21 cellular contexts compared by ENCODE assay signal in the genomic region with DNA sequence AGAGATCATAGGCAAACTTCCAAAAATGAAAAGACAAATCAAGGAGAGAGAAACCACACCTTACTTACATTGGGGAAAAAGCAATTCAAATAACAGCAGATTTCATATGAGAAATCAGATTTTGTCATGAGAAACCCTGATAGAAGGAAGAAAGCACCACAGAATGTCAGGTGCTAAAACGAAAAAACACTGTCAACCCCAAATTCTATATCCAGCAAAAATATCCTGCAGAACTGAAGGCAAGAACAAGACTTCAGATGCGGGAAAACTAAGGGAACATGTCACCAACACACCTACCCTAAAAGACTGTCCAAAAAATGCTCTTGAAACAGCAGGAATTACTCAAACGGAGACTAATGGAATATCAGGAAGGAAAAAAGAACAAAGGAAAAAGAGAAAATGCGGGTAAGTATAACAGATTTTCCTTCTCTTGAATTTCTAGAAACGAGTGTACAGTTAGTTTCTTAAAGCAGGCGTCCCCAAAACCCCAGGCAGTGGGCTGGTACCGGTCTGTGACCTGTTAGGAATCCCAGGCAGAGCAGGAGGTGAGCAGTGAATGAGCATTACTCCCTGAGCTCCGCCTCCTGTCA.
"Had no signal": no experiment of that assay in that cellular context is flagged by ENCODE, and none has a peak within 500 bp of the region (broad histone marks: within the 10 kb centered on the region; RNA-seq: fewer than 3 reads in every experiment).

No MANE protein-coding gene starts in this region.

- DNase-seq: activated CD4-positive, alpha-beta T cell treated with anti-CD3 and anti-CD28 coated beads for 1 hour; activated CD4-positive, alpha-beta T cell treated with anti-CD3 and anti-CD28 coated beads, Interleukin-2, amount 50 U/mL, for 1 hour; activated CD8-positive, alpha-beta T cell treated with anti-CD3 and anti-CD28 coated beads, Interleukin-2, amount 10 ng/mL, durations not matched to agents 7 days and 5 days; activated naive CD4-positive, alpha-beta T cell treated with Interleukin-2 at 50 U/mL for 16 hours; amygdala; cerebellar nuclear complex; cortex of kidney; foreskin keratinocyte; immature natural killer cell; kidney glomerular epithelial cell; left lung; nucleus accumbens; small intestine; stimulated activated CD4-positive, alpha-beta T cell treated with anti-CD3 and anti-CD28 coated beads, Interleukin-2, amount 100 ng/mL, for 24 hours; stimulated activated naive CD8-positive, alpha-beta T cell treated with anti-CD3 and anti-CD28 coated beads, Interleukin-15, amount 100 ng/mL, for 72 hours; T-helper 9 cell; tibial artery had no signal

- H3K4me3 Mint-ChIP-seq: activated CD8-positive, alpha-beta T cell treated with anti-CD3 and anti-CD28 coated beads, Interleukin-2, amount 10 ng/mL, durations not matched to agents 7 days and 5 days; activated T-helper 17 cell treated with anti-CD3 and anti-CD28 coated beads, Interleukin-2, amount 50 U/mL, for 72 hours; immature natural killer cell; natural killer cell treated with Interleukin-12 subunit alpha and Interleukin-12 subunit beta and Interleukin-15 and Interleukin-18, amount 100 ng/mL, for 72 hours; stimulated activated effector memory CD8-positive, alpha-beta T cell treated with anti-CD3 and anti-CD28 coated beads, Interleukin-12 subunit alpha, Interleukin-12 subunit beta, amount 100 ng/mL, for 72 hours; stimulated activated naive CD8-positive, alpha-beta T cell treated with anti-CD3 and anti-CD28 coated beads, Interleukin-15, amount 100 ng/mL, for 72 hours had no signal

- ATAC-seq: activated CD8-positive, alpha-beta T cell treated with anti-CD3 and anti-CD28 coated beads, Interleukin-2, amount 10 ng/mL, durations not matched to agents 7 days and 5 days; activated T-helper 17 cell treated with anti-CD3 and anti-CD28 coated beads, Interleukin-2, amount 50 U/mL, for 72 hours; foreskin keratinocyte; left lung; natural killer cell treated with Interleukin-12 subunit alpha and Interleukin-12 subunit beta and Interleukin-15 and Interleukin-18, amount 100 ng/mL, for 72 hours; sciatic nerve; stimulated activated effector memory CD8-positive, alpha-beta T cell treated with anti-CD3 and anti-CD28 coated beads, Interleukin-12 subunit alpha, Interleukin-12 subunit beta, amount 100 ng/mL, for 72 hours; stimulated activated naive CD8-positive, alpha-beta T cell treated with anti-CD3 and anti-CD28 coated beads, Interleukin-15, amount 100 ng/mL, for 72 hours had no signal

- H3K27ac Mint-ChIP-seq: activated CD8-positive, alpha-beta T cell treated with anti-CD3 and anti-CD28 coated beads, Interleukin-2, amount 10 ng/mL, durations not matched to agents 7 days and 5 days; activated T-helper 17 cell treated with anti-CD3 and anti-CD28 coated beads, Interleukin-2, amount 50 U/mL, for 72 hours; immature natural killer cell; natural killer cell treated with Interleukin-12 subunit alpha and Interleukin-12 subunit beta and Interleukin-15 and Interleukin-18, amount 100 ng/mL, for 72 hours; stimulated activated effector memory CD8-positive, alpha-beta T cell treated with anti-CD3 and anti-CD28 coated beads, Interleukin-12 subunit alpha, Interleukin-12 subunit beta, amount 100 ng/mL, for 72 hours; stimulated activated naive CD8-positive, alpha-beta T cell treated with anti-CD3 and anti-CD28 coated beads, Interleukin-15, amount 100 ng/mL, for 72 hours had no signal
